ENCODE assay signal across 1 cellular context in the genomic region with DNA sequence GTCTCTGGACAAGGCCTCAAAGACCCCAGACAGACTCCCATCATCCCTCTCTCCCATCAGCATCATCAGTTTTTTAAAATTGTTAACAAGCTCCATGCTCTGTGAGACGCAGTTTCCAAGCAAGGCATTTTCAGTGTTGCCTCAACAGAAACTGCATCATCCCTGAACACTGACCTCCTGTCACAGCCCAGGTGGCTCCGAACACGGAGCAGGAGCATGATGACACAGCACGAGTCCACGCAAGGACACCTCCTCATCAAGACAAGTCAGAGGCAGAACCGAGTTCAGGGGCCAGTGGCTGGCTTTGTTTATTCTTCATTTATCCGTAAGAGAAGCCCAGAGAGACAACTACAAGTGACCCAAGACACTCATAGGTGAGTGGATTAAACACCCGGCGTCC.
TF ChIP-seq lines count a peak whose summit lies in the region.

No MANE protein-coding gene starts in this region.

TF ChIP-seq in H1, 55 proteins besides CTCF, POLR2A, EP300 and RAD21:
- TF ChIP-seq POLR2AphosphoS5 (IDR thresholded peaks at IDR 0.05; ENCODE audit: low read depth, low read length) (no peak), RBBP5 (IDR thresholded peaks at IDR 0.05; ENCODE audit: borderline replicate concordance, low read depth, low read length) (no peak), SIRT6 (IDR thresholded peaks at IDR 0.05; ENCODE audit: low read length) (no peak), YY1 (IDR thresholded peaks at IDR 0.05; ENCODE audit: low read depth, low read length) (no peak), TCF12 (IDR thresholded peaks at IDR 0.05; ENCODE audit: low read depth, low read length) (no peak), SP4 (IDR thresholded peaks at IDR 0.05; ENCODE audit: low read length) (no peak), RXRA (IDR thresholded peaks at IDR 0.05; ENCODE audit: insufficient read depth, low read depth, low read length) (no peak), GTF2F1 (IDR thresholded peaks at IDR 0.05; ENCODE audit: borderline replicate concordance, low read depth, low read length) (no peak), SUZ12 (IDR thresholded peaks at IDR 0.05; ENCODE audit: low read length) (no peak), KDM1A (IDR thresholded peaks at IDR 0.05; ENCODE audit: borderline replicate concordance, low read length) (no peak), CBX8 (IDR thresholded peaks at IDR 0.05; ENCODE audit: borderline replicate concordance, low read depth, low read length) (no peak)
- TF ChIP-seq, protein P1, sequence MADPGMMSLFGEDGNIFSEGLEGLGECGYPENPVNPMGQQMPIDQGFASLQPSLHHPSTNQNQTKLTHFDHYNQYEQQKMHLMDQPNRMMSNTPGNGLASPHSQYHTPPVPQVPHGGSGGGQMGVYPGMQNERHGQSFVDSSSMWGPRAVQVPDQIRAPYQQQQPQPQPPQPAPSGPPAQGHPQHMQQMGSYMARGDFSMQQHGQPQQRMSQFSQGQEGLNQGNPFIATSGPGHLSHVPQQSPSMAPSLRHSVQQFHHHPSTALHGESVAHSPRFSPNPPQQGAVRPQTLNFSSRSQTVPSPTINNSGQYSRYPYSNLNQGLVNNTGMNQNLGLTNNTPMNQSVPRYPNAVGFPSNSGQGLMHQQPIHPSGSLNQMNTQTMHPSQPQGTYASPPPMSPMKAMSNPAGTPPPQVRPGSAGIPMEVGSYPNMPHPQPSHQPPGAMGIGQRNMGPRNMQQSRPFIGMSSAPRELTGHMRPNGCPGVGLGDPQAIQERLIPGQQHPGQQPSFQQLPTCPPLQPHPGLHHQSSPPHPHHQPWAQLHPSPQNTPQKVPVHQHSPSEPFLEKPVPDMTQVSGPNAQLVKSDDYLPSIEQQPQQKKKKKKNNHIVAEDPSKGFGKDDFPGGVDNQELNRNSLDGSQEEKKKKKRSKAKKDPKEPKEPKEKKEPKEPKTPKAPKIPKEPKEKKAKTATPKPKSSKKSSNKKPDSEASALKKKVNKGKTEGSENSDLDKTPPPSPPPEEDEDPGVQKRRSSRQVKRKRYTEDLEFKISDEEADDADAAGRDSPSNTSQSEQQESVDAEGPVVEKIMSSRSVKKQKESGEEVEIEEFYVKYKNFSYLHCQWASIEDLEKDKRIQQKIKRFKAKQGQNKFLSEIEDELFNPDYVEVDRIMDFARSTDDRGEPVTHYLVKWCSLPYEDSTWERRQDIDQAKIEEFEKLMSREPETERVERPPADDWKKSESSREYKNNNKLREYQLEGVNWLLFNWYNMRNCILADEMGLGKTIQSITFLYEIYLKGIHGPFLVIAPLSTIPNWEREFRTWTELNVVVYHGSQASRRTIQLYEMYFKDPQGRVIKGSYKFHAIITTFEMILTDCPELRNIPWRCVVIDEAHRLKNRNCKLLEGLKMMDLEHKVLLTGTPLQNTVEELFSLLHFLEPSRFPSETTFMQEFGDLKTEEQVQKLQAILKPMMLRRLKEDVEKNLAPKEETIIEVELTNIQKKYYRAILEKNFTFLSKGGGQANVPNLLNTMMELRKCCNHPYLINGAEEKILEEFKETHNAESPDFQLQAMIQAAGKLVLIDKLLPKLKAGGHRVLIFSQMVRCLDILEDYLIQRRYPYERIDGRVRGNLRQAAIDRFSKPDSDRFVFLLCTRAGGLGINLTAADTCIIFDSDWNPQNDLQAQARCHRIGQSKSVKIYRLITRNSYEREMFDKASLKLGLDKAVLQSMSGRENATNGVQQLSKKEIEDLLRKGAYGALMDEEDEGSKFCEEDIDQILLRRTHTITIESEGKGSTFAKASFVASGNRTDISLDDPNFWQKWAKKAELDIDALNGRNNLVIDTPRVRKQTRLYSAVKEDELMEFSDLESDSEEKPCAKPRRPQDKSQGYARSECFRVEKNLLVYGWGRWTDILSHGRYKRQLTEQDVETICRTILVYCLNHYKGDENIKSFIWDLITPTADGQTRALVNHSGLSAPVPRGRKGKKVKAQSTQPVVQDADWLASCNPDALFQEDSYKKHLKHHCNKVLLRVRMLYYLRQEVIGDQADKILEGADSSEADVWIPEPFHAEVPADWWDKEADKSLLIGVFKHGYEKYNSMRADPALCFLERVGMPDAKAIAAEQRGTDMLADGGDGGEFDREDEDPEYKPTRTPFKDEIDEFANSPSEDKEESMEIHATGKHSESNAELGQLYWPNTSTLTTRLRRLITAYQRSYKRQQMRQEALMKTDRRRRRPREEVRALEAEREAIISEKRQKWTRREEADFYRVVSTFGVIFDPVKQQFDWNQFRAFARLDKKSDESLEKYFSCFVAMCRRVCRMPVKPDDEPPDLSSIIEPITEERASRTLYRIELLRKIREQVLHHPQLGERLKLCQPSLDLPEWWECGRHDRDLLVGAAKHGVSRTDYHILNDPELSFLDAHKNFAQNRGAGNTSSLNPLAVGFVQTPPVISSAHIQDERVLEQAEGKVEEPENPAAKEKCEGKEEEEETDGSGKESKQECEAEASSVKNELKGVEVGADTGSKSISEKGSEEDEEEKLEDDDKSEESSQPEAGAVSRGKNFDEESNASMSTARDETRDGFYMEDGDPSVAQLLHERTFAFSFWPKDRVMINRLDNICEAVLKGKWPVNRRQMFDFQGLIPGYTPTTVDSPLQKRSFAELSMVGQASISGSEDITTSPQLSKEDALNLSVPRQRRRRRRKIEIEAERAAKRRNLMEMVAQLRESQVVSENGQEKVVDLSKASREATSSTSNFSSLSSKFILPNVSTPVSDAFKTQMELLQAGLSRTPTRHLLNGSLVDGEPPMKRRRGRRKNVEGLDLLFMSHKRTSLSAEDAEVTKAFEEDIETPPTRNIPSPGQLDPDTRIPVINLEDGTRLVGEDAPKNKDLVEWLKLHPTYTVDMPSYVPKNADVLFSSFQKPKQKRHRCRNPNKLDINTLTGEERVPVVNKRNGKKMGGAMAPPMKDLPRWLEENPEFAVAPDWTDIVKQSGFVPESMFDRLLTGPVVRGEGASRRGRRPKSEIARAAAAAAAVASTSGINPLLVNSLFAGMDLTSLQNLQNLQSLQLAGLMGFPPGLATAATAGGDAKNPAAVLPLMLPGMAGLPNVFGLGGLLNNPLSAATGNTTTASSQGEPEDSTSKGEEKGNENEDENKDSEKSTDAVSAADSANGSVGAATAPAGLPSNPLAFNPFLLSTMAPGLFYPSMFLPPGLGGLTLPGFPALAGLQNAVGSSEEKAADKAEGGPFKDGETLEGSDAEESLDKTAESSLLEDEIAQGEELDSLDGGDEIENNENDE (IDR thresholded peaks at IDR 0.05; ENCODE audit: insufficient replicate concordance, low read length) = no peak
- TF ChIP-seq, protein P2, sequence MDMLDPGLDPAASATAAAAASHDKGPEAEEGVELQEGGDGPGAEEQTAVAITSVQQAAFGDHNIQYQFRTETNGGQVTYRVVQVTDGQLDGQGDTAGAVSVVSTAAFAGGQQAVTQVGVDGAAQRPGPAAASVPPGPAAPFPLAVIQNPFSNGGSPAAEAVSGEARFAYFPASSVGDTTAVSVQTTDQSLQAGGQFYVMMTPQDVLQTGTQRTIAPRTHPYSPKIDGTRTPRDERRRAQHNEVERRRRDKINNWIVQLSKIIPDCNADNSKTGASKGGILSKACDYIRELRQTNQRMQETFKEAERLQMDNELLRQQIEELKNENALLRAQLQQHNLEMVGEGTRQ (IDR thresholded peaks at IDR 0.05; ENCODE audit: low read length) = no peak
- TF ChIP-seq, protein P3, sequence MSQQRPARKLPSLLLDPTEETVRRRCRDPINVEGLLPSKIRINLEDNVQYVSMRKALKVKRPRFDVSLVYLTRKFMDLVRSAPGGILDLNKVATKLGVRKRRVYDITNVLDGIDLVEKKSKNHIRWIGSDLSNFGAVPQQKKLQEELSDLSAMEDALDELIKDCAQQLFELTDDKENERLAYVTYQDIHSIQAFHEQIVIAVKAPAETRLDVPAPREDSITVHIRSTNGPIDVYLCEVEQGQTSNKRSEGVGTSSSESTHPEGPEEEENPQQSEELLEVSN (IDR thresholded peaks at IDR 0.05) = no peak
